Comparison of ENCODE assay signal across 17 cellular contexts in the genomic region with DNA sequence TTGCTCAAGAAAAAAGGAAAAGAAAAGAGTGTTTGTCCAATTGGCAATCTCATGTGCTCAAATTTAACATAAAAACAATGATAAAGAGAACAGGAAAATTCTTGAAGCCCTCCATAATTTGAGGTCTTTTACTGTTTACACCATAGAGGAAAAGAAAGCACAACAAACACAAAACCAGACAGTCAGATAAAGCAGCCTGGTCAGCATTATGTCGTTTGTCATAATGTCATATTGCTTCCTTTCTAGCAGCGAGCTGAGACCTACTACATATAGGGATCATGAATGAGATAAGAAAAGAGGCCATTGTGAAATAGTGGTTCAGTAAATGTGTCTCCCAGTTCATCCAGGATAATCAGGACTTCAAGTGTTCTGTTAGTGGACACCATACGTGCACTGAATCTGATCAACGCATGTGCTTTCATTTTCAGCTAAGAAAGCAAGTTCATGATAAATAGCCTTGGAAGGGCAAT.
DNase-seq lines count a peak whose midpoint lies in the region; ATAC-seq and TF ChIP-seq lines count a peak whose summit lies in the region.
"Had no signal": no experiment of that assay in that cellular context is flagged by ENCODE, and none has a peak within 500 bp of the region (broad histone marks: within the 10 kb centered on the region; RNA-seq: fewer than 3 reads in every experiment).

No MANE protein-coding gene starts in this region.

- no peak for DNase-seq in right cardiac atrium
- no peak for DNase-seq in right atrium auricular region (ENCODE audit: low spot score)
- DNase-seq in mucosa of descending colon = no peak
- DNase-seq in UCSD-AML1 (lab: John Stamatoyannopoulos, UW; ENCODE audit: unreplicated experiment) = no peak
- no peak for DNase-seq in putamen (ENCODE audit: low spot score)
- no peak for DNase-seq in central memory CD4-positive, alpha-beta T cell
- DNase-seq: DMS53; NCI-H1930; NCI-H748 treated with DMSO at 0.1 percent for 48 hours; nucleus accumbens; SHP77 treated with DMSO at 0.1 percent for 48 hours; stimulated activated CD8-positive, alpha-beta memory T cell treated with anti-CD3 and anti-CD28 coated beads, Interleukin-4, amount 100 ng/mL, for 48 hours had no signal

- H3K4me1 ChIP-seq in right cardiac atrium (ENCODE audit: control insufficient read depth, insufficient read depth, low read length) (peaks cover 6% of the 10 kb centered on the region), right atrium auricular region (no peaks in the 10 kb centered on the region), endocrine pancreas (ENCODE audit: control insufficient read depth, insufficient read depth, low read length) (peaks cover 4% of the 10 kb centered on the region), mucosa of descending colon (ENCODE audit: low read depth) (peaks cover 42% of the 10 kb centered on the region), urinary bladder (ENCODE audit: insufficient read depth) (no peaks in the 10 kb centered on the region)

- H3K36me3 ChIP-seq in right atrium auricular region (no peaks in the 10 kb centered on the region), endocrine pancreas (ENCODE audit: control insufficient read depth, insufficient read depth, low read length) (no peaks in the 10 kb centered on the region), mucosa of descending colon (ENCODE audit: low read depth) (no peaks in the 10 kb centered on the region), urinary bladder (ENCODE audit: insufficient read depth) (no peaks in the 10 kb centered on the region)
- H3K36me3 ChIP-seq: adrenal gland had no signal

- no peaks in the 10 kb centered on the region for H3K27me3 ChIP-seq in right cardiac atrium (ENCODE audit: control insufficient read depth, insufficient read depth)
- H3K27me3 ChIP-seq in right atrium auricular region = no peaks in the 10 kb centered on the region
- H3K27me3 ChIP-seq in endocrine pancreas (ENCODE audit: control insufficient read depth, insufficient read depth, low read length) = no peaks in the 10 kb centered on the region
- H3K27me3 ChIP-seq: adrenal gland had no signal

- ATAC-seq in right cardiac atrium (no peak), mucosa of descending colon (peak; percentile 28)

- H3K27ac ChIP-seq in right cardiac atrium (ENCODE audit: low read length) (no peak overlapping the region), right atrium auricular region (no peak overlapping the region), urinary bladder (ENCODE audit: low read depth) (no peak overlapping the region)
- H3K27ac ChIP-seq: KMS-11, VCaP had no signal

- WGBS in right cardiac atrium = 27% methylated on average over 4 of the region's 4 CpGs
- WGBS in urinary bladder = 50% methylated on average over 4 of the region's 4 CpGs

- H3K9me3 ChIP-seq in right cardiac atrium (ENCODE audit: control insufficient read depth, low read length) (no peaks in the 10 kb centered on the region), right atrium auricular region (no peaks in the 10 kb centered on the region), endocrine pancreas (ENCODE audit: control insufficient read depth, low read length) (no peaks in the 10 kb centered on the region), mucosa of descending colon (no peaks in the 10 kb centered on the region)
- H3K9me3 ChIP-seq: adrenal gland had no signal

- H3K9ac ChIP-seq in endocrine pancreas (ENCODE audit: control insufficient read depth, insufficient read depth, low read length) = no peak overlapping the region
- H3K9ac ChIP-seq: KMS-11 had no signal

- intact Hi-C loops in right cardiac atrium (cut with DNase I) = no loop called here
- intact Hi-C loops in mucosa of descending colon (cut with DNase I, micrococcal nuclease) = no loop called here

- TF ChIP-seq CTCF in right atrium auricular region (IDR thresholded peaks at IDR 0.05) (no peak), mucosa of descending colon (IDR thresholded peaks at IDR 0.05) (no peak)

- H3K4me3 ChIP-seq in right cardiac atrium (ENCODE audit: low read length) (peak overlapping the region; percentile 47), right atrium auricular region (peak overlapping the region in 1 of 2 donors; percentile 9), endocrine pancreas (ENCODE audit: control insufficient read depth, insufficient read depth, low read length) (peak overlapping the region; percentile 73), mucosa of descending colon (no peak overlapping the region), urinary bladder (ENCODE audit: low read depth, low read length) (peak overlapping the region; percentile 12)
